Comparison of ENCODE assay signal across 8 cellular contexts in the genomic region with DNA sequence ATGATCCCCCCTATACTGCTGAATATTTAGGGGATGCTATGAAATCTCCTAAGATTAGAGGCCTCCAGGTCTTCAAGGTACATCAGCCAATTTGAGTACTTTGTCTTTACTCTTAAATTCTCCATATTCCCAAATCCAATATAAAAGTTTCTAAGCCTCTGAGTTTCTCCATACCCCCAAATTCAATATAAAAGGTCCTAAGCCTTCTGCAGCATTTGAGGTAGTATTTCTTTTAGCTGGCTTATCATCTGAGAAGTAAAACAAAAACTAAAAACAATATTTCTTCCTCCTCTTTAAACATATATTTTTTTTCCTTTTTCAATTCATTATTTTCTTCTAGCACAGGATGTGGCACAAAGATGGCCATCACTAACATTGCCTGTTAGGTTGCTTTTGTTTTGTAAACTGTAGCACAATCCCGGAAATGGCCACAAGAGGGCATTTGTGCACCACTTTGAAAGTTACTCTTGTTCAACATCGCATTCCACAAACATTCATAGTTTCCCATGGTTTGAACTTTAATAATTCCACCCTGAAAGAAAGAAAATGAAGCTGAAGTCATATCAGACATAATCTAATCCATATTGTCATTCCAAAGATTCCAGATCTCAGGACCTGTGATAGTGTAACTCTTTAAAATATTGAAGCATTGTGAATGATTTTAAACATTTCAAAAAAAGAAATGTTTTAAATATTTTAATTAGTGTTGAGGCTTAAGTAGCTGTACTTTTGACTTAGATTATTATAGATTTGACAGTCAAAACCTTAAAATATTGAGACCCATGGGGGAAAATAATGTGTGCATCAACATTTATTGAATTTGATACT. TPM values are rescaled to one million over a fixed set of nuclear protein-coding genes. Genes with fewer than 3 reads are reported as not detected.
DNase-seq lines count a peak whose midpoint lies in the region; ATAC-seq and TF ChIP-seq lines count a peak whose summit lies in the region.

No MANE protein-coding gene starts in this region.

- H3K27ac ChIP-seq in OCI-LY3 (ENCODE audit: low read length) (no peak overlapping the region), right atrium auricular region (no peak overlapping the region), sigmoid colon (no peak overlapping the region)

- H3K79me2 ChIP-seq in OCI-LY3 (ENCODE audit: low read length): no peaks in the 10 kb centered on the region

- H3K4me2 ChIP-seq in OCI-LY3 (ENCODE audit: low read length): no peak overlapping the region

- DNase-seq in D341Med (ENCODE audit: low spot score) (peak; percentile 38), adipocyte (ENCODE audit: low read depth) (peak; percentile 84), right atrium auricular region (ENCODE audit: low spot score) (peak; percentile 89), sigmoid colon (peak; percentile 70)
- DNase-seq in activated CD4-positive, CD25-positive, alpha-beta regulatory T cell treated with anti-CD3 and anti-CD28 coated beads, Interleukin-2, amount 50 U/mL, for 72 hours: no peak

- intact Hi-C loops in sigmoid colon (cut with DNase I): no loop called here

- H2AFZ ChIP-seq in OCI-LY3 (ENCODE audit: low read depth, low read length): no peak overlapping the region

- TF ChIP-seq POLR2A in sigmoid colon (IDR thresholded peaks at IDR 0.05): no peak

- no peaks in the 10 kb centered on the region for H3K36me3 ChIP-seq in OCI-LY3 (replicated peaks; ENCODE audit: low read depth, low read length)
- H3K36me3 ChIP-seq in adipocyte (ENCODE audit: control insufficient read depth, insufficient read depth, low read length, severe bottlenecking): no peaks in the 10 kb centered on the region
- H3K36me3 ChIP-seq in right atrium auricular region: no peaks in the 10 kb centered on the region
- no peaks in the 10 kb centered on the region for H3K36me3 ChIP-seq in sigmoid colon

- peak; percentile 71 for TF ChIP-seq CTCF in OCI-LY3 (IDR thresholded peaks at IDR 0.05; ENCODE audit: low read depth, low read length)
- peak; percentile 70 to 92 for TF ChIP-seq CTCF in right atrium auricular region (IDR thresholded peaks at IDR 0.05)
- TF ChIP-seq CTCF in sigmoid colon (IDR thresholded peaks at IDR 0.05): peak; percentile 29 to 78 (median 76)

- H3K9ac ChIP-seq in OCI-LY3 (ENCODE audit: low read length): no peak overlapping the region
- H3K9ac ChIP-seq in adipocyte (ENCODE audit: low read length): no peak overlapping the region

- no peaks in the 10 kb centered on the region; the same call in 1 of the 2 replicates for H3K27me3 ChIP-seq in OCI-LY3 (ENCODE audit: low read depth, low read length)
- peaks cover 8% of the 10 kb centered on the region for H3K27me3 ChIP-seq in adipocyte (replicated peaks; ENCODE audit: control insufficient read depth, insufficient read depth, low read length)
- H3K27me3 ChIP-seq in right atrium auricular region: no peaks in the 10 kb centered on the region
- H3K27me3 ChIP-seq in sigmoid colon: no peaks in the 10 kb centered on the region

- H4K20me1 ChIP-seq in OCI-LY3 (ENCODE audit: insufficient read depth, low read length): no peaks in the 10 kb centered on the region

- no peak for TF ChIP-seq EP300 in sigmoid colon (IDR thresholded peaks at IDR 0.05)

- H3K4me1 ChIP-seq in OCI-LY3 (ENCODE audit: low read length) (no peaks in the 10 kb centered on the region), adipocyte (ENCODE audit: control insufficient read depth, insufficient read depth, low read length) (peaks cover 11% of the 10 kb centered on the region), right atrium auricular region (no peaks in the 10 kb centered on the region), sigmoid colon (no peaks in the 10 kb centered on the region)

- no peak overlapping the region for H3K4me3 ChIP-seq in OCI-LY3 (ENCODE audit: low read length)
- H3K4me3 ChIP-seq in adipocyte (ENCODE audit: low read length): no peak overlapping the region
- H3K4me3 ChIP-seq in right atrium auricular region: no peak overlapping the region
- no peak overlapping the region for H3K4me3 ChIP-seq in sigmoid colon

- 0 to 3% methylated on average over 2 of the region's 2 CpGs for WGBS in sigmoid colon, 2 donors

- ATAC-seq in GM18907 (IDR thresholded peaks at IDR 0.05; ENCODE audit: unreplicated experiment): peak; percentile 85
- peak; percentile 91 for ATAC-seq in HG03175 (IDR thresholded peaks at IDR 0.05; ENCODE audit: unreplicated experiment)

- no peaks in the 10 kb centered on the region for H3K9me3 ChIP-seq in OCI-LY3 (ENCODE audit: insufficient read depth, low read length)
- H3K9me3 ChIP-seq in adipocyte (ENCODE audit: control insufficient read depth, low read length): no peaks in the 10 kb centered on the region
- no peaks in the 10 kb centered on the region for H3K9me3 ChIP-seq in right atrium auricular region
- H3K9me3 ChIP-seq in sigmoid colon: no peaks in the 10 kb centered on the region

RNA-seq across cellular contexts. Expression of a gene that starts 21.0 kb away (rescaled TPM):
- total RNA-seq in right atrium auricular region (not detected), sigmoid colon (not detected)
- polyA plus RNA-seq in sigmoid colon: 1 to 10 TPM in 1 of 3 donors, not detected in 2; 3.6 TPM

RNA-seq across cellular contexts. Expression of a gene that starts 26.0 kb away (rescaled TPM):
- total RNA-seq in right atrium auricular region: not detected
- 1 to 10 TPM in 1 of 4 donors, not detected in 3; 4.6 TPM for total RNA-seq in sigmoid colon
- polyA plus RNA-seq in sigmoid colon: 100 to 1,000 TPM; 164 to 537 (median 283) TPM

RNA-seq across cellular contexts. Expression of a gene that starts 48.8 kb away (rescaled TPM):
- 1 to 10 TPM in 1 of 2 donors, not detected in 1; 2.7 TPM for total RNA-seq in right atrium auricular region
- total RNA-seq in sigmoid colon: not detected
- polyA plus RNA-seq in sigmoid colon: not detected
